In the genomic region with DNA sequence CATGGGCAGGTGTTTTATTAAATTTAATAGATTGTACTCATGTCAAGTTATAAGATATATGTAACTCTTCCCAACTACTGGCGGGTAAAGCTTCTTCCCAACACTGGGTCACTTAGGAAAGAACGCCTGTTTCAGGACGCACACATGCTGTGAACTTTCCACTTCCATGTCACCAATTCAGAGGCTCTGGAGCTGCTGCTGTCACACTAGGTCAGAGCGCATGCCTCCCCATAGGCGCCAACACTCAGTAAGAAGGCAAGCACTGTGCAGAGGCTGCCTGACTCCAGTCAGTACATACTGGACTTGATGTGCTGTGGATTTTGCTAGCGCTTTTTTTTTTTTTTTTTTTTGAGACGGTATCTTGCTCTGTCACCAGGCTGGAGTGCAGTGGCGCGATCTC, we compare ENCODE assay signal across 27 cellular contexts. TPM values are rescaled to one million over a fixed set of nuclear protein-coding genes. Genes with fewer than 3 reads are reported as not detected.
"Had no signal": no experiment of that assay in that cellular context is flagged by ENCODE, and none has a peak within 500 bp of the region (broad histone marks: within the 10 kb centered on the region; RNA-seq: fewer than 3 reads in every experiment).

No MANE protein-coding gene starts in this region.

- H3K27me3 Mint-ChIP-seq: activated CD8-positive, alpha-beta memory T cell treated with anti-CD3 and anti-CD28 coated beads, Interleukin-2, amount 10 ng/mL, durations not matched to agents 7 days and 5 days; activated naive CD8-positive, alpha-beta T cell treated with anti-CD3 and anti-CD28 coated beads, Interleukin-2, amount 50 U/mL, for 24 hours had no signal

- ATAC-seq: activated CD4-positive, CD25-positive, alpha-beta regulatory T cell treated with anti-CD3 and anti-CD28 coated beads, Interleukin-2, amount 50 U/mL, for 24 hours; activated CD8-positive, alpha-beta memory T cell treated with anti-CD3 and anti-CD28 coated beads, Interleukin-2, amount 10 ng/mL, durations not matched to agents 7 days and 5 days; activated naive CD8-positive, alpha-beta T cell treated with anti-CD3 and anti-CD28 coated beads, Interleukin-2, amount 50 U/mL, for 24 hours; activated T-cell treated with anti-CD3 and anti-CD28 coated beads, Interleukin-2, amount 50 U/mL, for 4 hours; body of pancreas; SK-N-SH treated with all-trans-retinoic acid at 6 μM for 48 hours had no signal

- H3K4me3 Mint-ChIP-seq: activated CD8-positive, alpha-beta memory T cell treated with anti-CD3 and anti-CD28 coated beads, Interleukin-2, amount 10 ng/mL, durations not matched to agents 7 days and 5 days; activated naive CD8-positive, alpha-beta T cell treated with anti-CD3 and anti-CD28 coated beads, Interleukin-2, amount 50 U/mL, for 24 hours; activated T-cell treated with anti-CD3 and anti-CD28 coated beads, Interleukin-2, amount 50 U/mL, for 4 hours; T-helper 1 cell treated with Interleukin-12 subunit alpha and Interleukin-12 subunit beta and Interleukin-4 antibody, amounts not matched to agents 30 μg/mL and 1 μg/mL, for 36 hours had no signal

- H3K27ac ChIP-seq: SJSA1 had no signal

- H3K9me3 Mint-ChIP-seq: activated naive CD4-positive, alpha-beta T cell treated with anti-CD3 and anti-CD28 coated beads, Interleukin-2, amount 50 U/mL, for 72 hours; activated naive CD8-positive, alpha-beta T cell treated with anti-CD3 and anti-CD28 coated beads, Interleukin-2, amount 50 U/mL, for 24 hours; activated T-cell treated with anti-CD3 and anti-CD28 coated beads, Interleukin-2, amount 50 U/mL, for 4 hours; T-helper 1 cell treated with Interleukin-12 subunit alpha and Interleukin-12 subunit beta and Interleukin-4 antibody, amounts not matched to agents 30 μg/mL and 1 μg/mL, for 36 hours had no signal

- H3K27me3 ChIP-seq: ascending aorta, body of pancreas, SJSA1 had no signal

- DNase-seq: activated CD4-positive, alpha-beta T cell treated with anti-CD3 and anti-CD28 coated beads for 48 hours; activated CD4-positive, alpha-beta T cell treated with anti-CD3 and anti-CD28 coated beads, Interleukin-2, amount 50 U/mL, for 4 hours; activated CD8-positive, alpha-beta memory T cell treated with anti-CD3 and anti-CD28 coated beads, Interleukin-2, amount 10 ng/mL, durations not matched to agents 7 days and 5 days; activated effector memory CD4-positive, alpha-beta T cell treated with anti-CD3 and anti-CD28 coated beads, Interleukin-2, amount 50 U/mL, for 16 hours; activated naive CD4-positive, alpha-beta T cell treated with Interleukin-2 at 50 U/mL for 16 hours; activated naive CD8-positive, alpha-beta T cell treated with anti-CD3 and anti-CD28 coated beads, Interleukin-2, amount 50 U/mL, for 24 hours; activated T-cell treated with anti-CD3 and anti-CD28 coated beads, Interleukin-2, amount 50 U/mL, for 4 hours; amniotic stem cell; IMR-90; KG1; NCI-H1105; NCI-H1436; NCI-H1694 treated with DMSO at 0.1 percent for 48 hours; NCI-H2029 treated with DMSO at 0.1 percent for 48 hours; NCI-H446; NCI-H524; SHP77 had no signal

- H3K9me3 ChIP-seq: ascending aorta, body of pancreas, SJSA1 had no signal

- H3K27ac Mint-ChIP-seq: activated CD8-positive, alpha-beta memory T cell treated with anti-CD3 and anti-CD28 coated beads, Interleukin-2, amount 10 ng/mL, durations not matched to agents 7 days and 5 days; activated naive CD4-positive, alpha-beta T cell treated with anti-CD3 and anti-CD28 coated beads, Interleukin-2, amount 50 U/mL, for 72 hours; activated naive CD8-positive, alpha-beta T cell treated with anti-CD3 and anti-CD28 coated beads, Interleukin-2, amount 50 U/mL, for 24 hours; T-helper 1 cell treated with Interleukin-12 subunit alpha and Interleukin-12 subunit beta and Interleukin-4 antibody, amounts not matched to agents 30 μg/mL and 1 μg/mL, for 36 hours had no signal

- H3K4me3 ChIP-seq: ascending aorta, body of pancreas, SJSA1 had no signal

RNA-seq across cellular contexts. Expression of a gene that starts 46.7 kb away (rescaled TPM):
- total RNA-seq: body of pancreas, bronchial epithelial cell, IMR-90, LHCN-M2, M059J, SJSA1 had no signal
- polyA plus RNA-seq: IMR-90 had no signal
